8 cellular contexts compared by ENCODE assay signal in genomic region chr12:91877022-91877421, GRCh38.
DNase-seq lines count a peak whose midpoint lies in the region; ATAC-seq and TF ChIP-seq lines count a peak whose summit lies in the region.

No MANE protein-coding gene starts in this region.

- TF ChIP-seq CTCF in GM23338 (conservative IDR thresholded peaks at IDR 0.05; ENCODE audit: low read depth in 2 of 2) = no peak

- ATAC-seq in GM21737 (IDR thresholded peaks at IDR 0.05; ENCODE audit: unreplicated experiment) (peak; percentile 93), GM23338 (no peak)

- no peak overlapping the region for H3K27ac ChIP-seq in GM23338 (ENCODE audit: low read depth)

- peak; percentile 90 for DNase-seq in DMS53 (lab: John Stamatoyannopoulos, UW)
- DNase-seq in NCI-H2171 (lab: John Stamatoyannopoulos, UW) = peak; percentile 33
- DNase-seq in activated CD8-positive, alpha-beta memory T cell treated with anti-CD3 and anti-CD28 coated beads, Interleukin-2, amount 50 U/mL, for 24 hours (ENCODE audit: extremely low read depth) = peak; percentile 66
- DNase-seq in glomerular endothelial cell (ENCODE audit: extremely low read depth, low read depth, low spot score) = peak; percentile 16
- peak; percentile 63 for DNase-seq in stimulated activated CD4-positive, alpha-beta T cell treated with anti-CD3 and anti-CD28 coated beads, Interleukin-4, amount 100 ng/mL, for 1 hour
- no peak for DNase-seq in iPS-NIHi11 (ENCODE audit: low spot score)
- no peak for DNase-seq in GM23338 (ENCODE audit: low spot score)

- peaks cover 3% of the 10 kb centered on the region; the same call in 1 of the 2 replicates for H3K9me2 ChIP-seq in GM23338 (ENCODE audit: insufficient read depth)

- no peak overlapping the region for H3K4me2 ChIP-seq in GM23338

- no peak overlapping the region for H2AFZ ChIP-seq in GM23338

- H3K9me3 Mint-ChIP-seq in GM23338 = peaks cover 4% of the 10 kb centered on the region; the same call in 2 of the 3 replicates

- no peak overlapping the region for H3K27ac Mint-ChIP-seq in GM23338

- no peaks in the 10 kb centered on the region for H3K27me3 ChIP-seq in GM23338 (ENCODE audit: insufficient read depth)

- no peaks in the 10 kb centered on the region for H4K20me1 ChIP-seq in GM23338 (replicated peaks; ENCODE audit: insufficient read depth)

- H3K27me3 Mint-ChIP-seq in GM23338 (ENCODE audit: insufficient read depth, low read depth, poor library complexity) = no peaks in the 10 kb centered on the region

- no peaks in the 10 kb centered on the region for H3K4me1 ChIP-seq in GM23338 (ENCODE audit: insufficient read depth)

- H3K36me3 Mint-ChIP-seq in GM23338 (ENCODE audit: low read depth) = peaks cover 3% of the 10 kb centered on the region; the same call in 1 of the 3 replicates

- no peak overlapping the region for H3K4me3 ChIP-seq in GM23338

- no peaks in the 10 kb centered on the region for H3K4me1 Mint-ChIP-seq in GM23338

- H3K79me2 ChIP-seq in GM23338 (replicated peaks; ENCODE audit: insufficient read depth) = no peaks in the 10 kb centered on the region

- no peak overlapping the region for H3K4me3 Mint-ChIP-seq in GM23338

- H3F3A ChIP-seq in GM23338 (replicated peaks; ENCODE audit: low read depth) = no peaks in the 10 kb centered on the region

- H3K36me3 ChIP-seq in GM23338 (ENCODE audit: insufficient read depth) = no peaks in the 10 kb centered on the region

TF ChIP-seq in GM23338, 12 proteins besides CTCF, POLR2A, EP300 and RAD21:
- no peak for TF ChIP-seq NANOG (IDR thresholded peaks at IDR 0.05; ENCODE audit: borderline replicate concordance)
- no peak for TF ChIP-seq ETS1 (IDR thresholded peaks at IDR 0.05)
- TF ChIP-seq, protein P1, sequence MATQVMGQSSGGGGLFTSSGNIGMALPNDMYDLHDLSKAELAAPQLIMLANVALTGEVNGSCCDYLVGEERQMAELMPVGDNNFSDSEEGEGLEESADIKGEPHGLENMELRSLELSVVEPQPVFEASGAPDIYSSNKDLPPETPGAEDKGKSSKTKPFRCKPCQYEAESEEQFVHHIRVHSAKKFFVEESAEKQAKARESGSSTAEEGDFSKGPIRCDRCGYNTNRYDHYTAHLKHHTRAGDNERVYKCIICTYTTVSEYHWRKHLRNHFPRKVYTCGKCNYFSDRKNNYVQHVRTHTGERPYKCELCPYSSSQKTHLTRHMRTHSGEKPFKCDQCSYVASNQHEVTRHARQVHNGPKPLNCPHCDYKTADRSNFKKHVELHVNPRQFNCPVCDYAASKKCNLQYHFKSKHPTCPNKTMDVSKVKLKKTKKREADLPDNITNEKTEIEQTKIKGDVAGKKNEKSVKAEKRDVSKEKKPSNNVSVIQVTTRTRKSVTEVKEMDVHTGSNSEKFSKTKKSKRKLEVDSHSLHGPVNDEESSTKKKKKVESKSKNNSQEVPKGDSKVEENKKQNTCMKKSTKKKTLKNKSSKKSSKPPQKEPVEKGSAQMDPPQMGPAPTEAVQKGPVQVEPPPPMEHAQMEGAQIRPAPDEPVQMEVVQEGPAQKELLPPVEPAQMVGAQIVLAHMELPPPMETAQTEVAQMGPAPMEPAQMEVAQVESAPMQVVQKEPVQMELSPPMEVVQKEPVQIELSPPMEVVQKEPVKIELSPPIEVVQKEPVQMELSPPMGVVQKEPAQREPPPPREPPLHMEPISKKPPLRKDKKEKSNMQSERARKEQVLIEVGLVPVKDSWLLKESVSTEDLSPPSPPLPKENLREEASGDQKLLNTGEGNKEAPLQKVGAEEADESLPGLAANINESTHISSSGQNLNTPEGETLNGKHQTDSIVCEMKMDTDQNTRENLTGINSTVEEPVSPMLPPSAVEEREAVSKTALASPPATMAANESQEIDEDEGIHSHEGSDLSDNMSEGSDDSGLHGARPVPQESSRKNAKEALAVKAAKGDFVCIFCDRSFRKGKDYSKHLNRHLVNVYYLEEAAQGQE (IDR thresholded peaks at IDR 0.05; ENCODE audit: unreplicated experiment) = no peak
- no peak for TF ChIP-seq EZH2 (IDR thresholded peaks at IDR 0.05; ENCODE audit: low read depth, unreplicated experiment)
- TF ChIP-seq EZH2phosphoT487 (IDR thresholded peaks at IDR 0.05; ENCODE audit: unreplicated experiment) = no peak
TF ChIP-seq in GM23338: peak in this region for 0.

Comparison
In these comparisons a context has a peak if more than half of its experiments do, and no peak if none do; other contexts are left out.
1. DNase-seq: peak in DMS53 (single experiment), NCI-H2171 (single experiment), activated CD8-positive, alpha-beta memory T cell treated with anti-CD3 and anti-CD28 coated beads, Interleukin-2, amount 50 U/mL, for 24 hours (single experiment), glomerular endothelial cell (single experiment) and stimulated activated CD4-positive, alpha-beta T cell treated with anti-CD3 and anti-CD28 coated beads, Interleukin-4, amount 100 ng/mL, for 1 hour (single experiment); none in iPS-NIHi11 (single experiment) and GM23338 (single experiment).